ENCODE assay signal across 18 cellular contexts in the genomic region with DNA sequence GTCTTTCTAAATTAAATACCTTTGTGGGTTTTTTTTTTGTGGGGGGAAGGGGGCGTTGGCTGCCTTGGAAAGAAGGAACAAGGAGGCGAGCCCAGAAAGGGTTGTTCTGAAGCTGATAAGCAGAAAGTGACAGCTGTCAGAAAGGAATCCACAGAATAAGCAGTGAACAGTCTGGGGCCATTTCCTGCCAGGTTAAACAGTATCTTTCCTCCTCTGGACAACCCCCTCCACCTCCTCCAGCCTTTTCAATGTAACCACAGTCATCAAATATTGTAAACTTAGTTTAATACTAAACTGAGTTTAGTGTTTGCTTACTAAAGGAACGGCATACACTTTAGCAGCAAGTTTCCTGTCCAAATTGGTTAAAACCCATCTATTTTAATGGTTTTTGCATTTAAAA.
"Had no signal": no experiment of that assay in that cellular context is flagged by ENCODE, and none has a peak within 500 bp of the region (broad histone marks: within the 10 kb centered on the region; RNA-seq: fewer than 3 reads in every experiment).

No MANE protein-coding gene starts in this region.

- H3K9me3 Mint-ChIP-seq: activated CD4-positive, alpha-beta memory T cell treated with anti-CD3 and anti-CD28 coated beads for 36 hours; mesothelial cell of epicardium had no signal

- H3K4me1 ChIP-seq: prostate gland had no signal

- H3K27me3 Mint-ChIP-seq: activated CD4-positive, alpha-beta memory T cell treated with anti-CD3 and anti-CD28 coated beads for 36 hours had no signal

- H3K27ac Mint-ChIP-seq: activated CD4-positive, alpha-beta memory T cell treated with anti-CD3 and anti-CD28 coated beads for 36 hours; activated naive CD4-positive, alpha-beta T cell treated with anti-CD3 and anti-CD28 coated beads, Interleukin-2, amount 50 U/mL, for 72 hours; mesothelial cell of epicardium; naive thymus-derived CD8-positive, alpha-beta T cell had no signal

- H3K9me3 ChIP-seq: prostate gland, right lobe of liver, upper lobe of left lung had no signal

- H3K36me3 ChIP-seq: prostate gland, right lobe of liver, upper lobe of left lung had no signal

- ATAC-seq: activated T-cell treated with anti-CD3 and anti-CD28 coated beads, Interleukin-2, amount 50 U/mL, for 4 hours; naive thymus-derived CD8-positive, alpha-beta T cell had no signal

- H3K27ac ChIP-seq: prostate gland, right lobe of liver, upper lobe of left lung had no signal

- DNase-seq: activated CD4-positive, alpha-beta memory T cell treated with anti-CD3 and anti-CD28 coated beads for 36 hours; activated CD4-positive, alpha-beta T cell treated with anti-CD3 and anti-CD28 coated beads for 1 hour; activated effector memory CD4-positive, alpha-beta T cell treated with anti-CD3 and anti-CD28 coated beads, Interleukin-2, amount 50 U/mL, for 16 hours; activated T-cell treated with anti-CD3 and anti-CD28 coated beads, Interleukin-2, amount 50 U/mL, for 4 hours; amygdala; cerebellar nuclear complex; dermis blood vessel endothelial cell; erythroblast; glutamatergic neuron; naive thymus-derived CD8-positive, alpha-beta T cell; right lobe of liver; stimulated activated CD4-positive, alpha-beta T cell treated with anti-CD3 and anti-CD28 coated beads, Interleukin-2, amount 100 ng/mL, for 24 hours; stimulated activated naive CD4-positive, alpha-beta T cell; T-helper 9 cell; upper lobe of left lung had no signal

- H3K36me3 Mint-ChIP-seq: activated CD4-positive, alpha-beta memory T cell treated with anti-CD3 and anti-CD28 coated beads for 36 hours; activated naive CD4-positive, alpha-beta T cell treated with anti-CD3 and anti-CD28 coated beads, Interleukin-2, amount 50 U/mL, for 72 hours; naive thymus-derived CD8-positive, alpha-beta T cell had no signal

- H3K27me3 ChIP-seq: right lobe of liver, upper lobe of left lung had no signal

- H3K4me3 Mint-ChIP-seq: activated CD4-positive, alpha-beta memory T cell treated with anti-CD3 and anti-CD28 coated beads for 36 hours; activated T-cell treated with anti-CD3 and anti-CD28 coated beads, Interleukin-2, amount 50 U/mL, for 4 hours; mesothelial cell of epicardium; naive thymus-derived CD8-positive, alpha-beta T cell had no signal

- H3K4me3 ChIP-seq: prostate gland, right lobe of liver, upper lobe of left lung had no signal
